In the genomic region with DNA sequence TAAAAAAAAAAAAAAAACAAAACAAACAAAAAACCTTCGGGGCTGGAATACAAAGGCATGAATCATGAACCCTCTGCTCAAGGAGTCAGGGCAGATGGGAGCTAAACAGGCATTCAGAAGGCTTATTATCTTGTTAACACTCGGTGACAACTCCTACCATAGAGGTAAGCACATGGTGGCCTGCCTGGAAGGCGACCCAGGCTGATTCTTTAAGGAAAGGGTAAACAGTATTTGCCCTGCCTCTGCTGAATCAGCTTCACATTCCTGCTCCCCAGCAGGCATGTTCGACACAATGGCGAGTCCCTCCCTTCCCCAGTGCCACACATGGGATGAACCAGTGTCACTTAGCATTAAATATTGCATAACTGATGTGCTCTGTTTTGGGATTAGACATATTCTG, we compare ENCODE assay signal across 12 cellular contexts.
DNase-seq lines count a peak whose midpoint lies in the region; TF ChIP-seq lines count a peak whose summit lies in the region.
"Had no signal": no experiment of that assay in that cellular context is flagged by ENCODE, and none has a peak within 500 bp of the region (broad histone marks: within the 10 kb centered on the region; RNA-seq: fewer than 3 reads in every experiment).

No MANE protein-coding gene starts in this region.

- H3K27me3 Mint-ChIP-seq in progenitor cell of endocrine pancreas = no peaks in the 10 kb centered on the region

- peaks cover 17% of the 10 kb centered on the region for H3K4me1 ChIP-seq in HUES48 (ENCODE audit: control insufficient read depth, insufficient read depth, low read length)
- H3K4me1 ChIP-seq: right atrium auricular region had no signal

- no peaks in the 10 kb centered on the region for H3K36me3 Mint-ChIP-seq in progenitor cell of endocrine pancreas (ENCODE audit: insufficient read depth)

- H3K27me3 ChIP-seq in HUES48 (ENCODE audit: control insufficient read depth, insufficient read depth, low read length) = no peaks in the 10 kb centered on the region
- H3K27me3 ChIP-seq: right atrium auricular region had no signal

- no peaks in the 10 kb centered on the region for H3K36me3 ChIP-seq in HUES48 (ENCODE audit: control insufficient read depth, insufficient read depth, low read length)
- H3K36me3 ChIP-seq: right atrium auricular region had no signal

- H3K4me3 ChIP-seq in HUES48 (ENCODE audit: low read depth, low read length) = no peak overlapping the region
- H3K4me3 ChIP-seq: right atrium auricular region had no signal

- DNase-seq in AG20443 (ENCODE audit: low spot score) (peak; percentile 69), amniotic epithelial cell (ENCODE audit: low read depth) (peak; percentile 17), iPS-NIHi7 (ENCODE audit: extremely low spot score) (peak; percentile 80), ureter (ENCODE audit: low spot score) (no peak), progenitor cell of endocrine pancreas (ENCODE audit: low spot score, unreplicated experiment) (no peak), T1000 (lab: John Stamatoyannopoulos, UW) (no peak)
- DNase-seq in activated CD4-positive, alpha-beta T cell treated with anti-CD3 and anti-CD28 coated beads, Interleukin-2, amount 50 U/mL, for 1 hour = no peak
- DNase-seq: activated CD4-positive, alpha-beta T cell treated with anti-CD3 and anti-CD28 coated beads for 4 hours; activated gamma-delta T cell treated with Interleukin-2 at 50 U/mL for 16 hours; midbrain had no signal

- no peak overlapping the region for H3K9ac ChIP-seq in HUES48 (ENCODE audit: low read depth, low read length)

- TF ChIP-seq CTCF in progenitor cell of endocrine pancreas (IDR thresholded peaks at IDR 0.05; ENCODE audit: unreplicated experiment) = no peak

- H3K9me3 Mint-ChIP-seq in progenitor cell of endocrine pancreas (ENCODE audit: low read depth) = peaks cover 3% of the 10 kb centered on the region

- no peak overlapping the region for H3K4me3 Mint-ChIP-seq in progenitor cell of endocrine pancreas (ENCODE audit: low read depth)

- H3K27ac ChIP-seq in HUES48 (ENCODE audit: low read depth, low read length) = peak overlapping the region; percentile 77
- H3K27ac ChIP-seq: right atrium auricular region had no signal

- no peaks in the 10 kb centered on the region for H3K9me3 ChIP-seq in HUES48 (ENCODE audit: control insufficient read depth, insufficient read depth, low read length)
- H3K9me3 ChIP-seq: right atrium auricular region had no signal

- peaks cover 12% of the 10 kb centered on the region for H3K4me1 Mint-ChIP-seq in progenitor cell of endocrine pancreas (ENCODE audit: low read depth)

- no peak overlapping the region for H3K27ac Mint-ChIP-seq in progenitor cell of endocrine pancreas

Comparison
In these comparisons a context has a peak if more than half of its experiments do, and no peak if none do; other contexts are left out.
1. DNase-seq: peak in AG20443 (single experiment), amniotic epithelial cell (single experiment) and iPS-NIHi7 (single experiment); none in activated CD4-positive, alpha-beta T cell treated with anti-CD3 and anti-CD28 coated beads, Interleukin-2, amount 50 U/mL, for 1 hour (single experiment), ureter (single experiment), progenitor cell of endocrine pancreas (single experiment) and T1000 (single experiment).